In genomic region chr6:33314943-33315752, GRCh38 we compare ENCODE assay signal across 8 cellular contexts. TPM values are rescaled to one million over a fixed set of nuclear protein-coding genes. Genes with fewer than 3 reads are reported as not detected.
A peak's percentile ranks its signal among the peaks of the same experiment; 100 is the strongest.
DNase-seq lines count a peak whose midpoint lies in the region; FAIRE-seq and TF ChIP-seq lines count a peak whose summit lies in the region.

No MANE protein-coding gene starts in this region.

- TF ChIP-seq POLR2A in stomach (IDR thresholded peaks at IDR 0.05): no peak

- H3K27me3 Mint-ChIP-seq in immature natural killer cell (ENCODE audit: low read depth in 3 of 3): peaks cover 14 to 25% (median 17%) of the 10 kb centered on the region in 3 donors

- H3K9me3 ChIP-seq in HUES6 (ENCODE audit: control insufficient read depth, insufficient read depth, low read depth, low read length) (no peaks in the 10 kb centered on the region), stomach (no peaks in the 10 kb centered on the region)

- H3K4me1 Mint-ChIP-seq in immature natural killer cell: peaks cover 81 to 83% of the 10 kb centered on the region in 2 donors

- DNase-seq in immature natural killer cell: no peak
- peak; percentile 65 for DNase-seq in stomach
- DNase-seq in NCI-H345 treated with DMSO at 0.1 percent for 48 hours (lab: John Stamatoyannopoulos, UW; ENCODE audit: unreplicated experiment): no peak
- DNase-seq in DMS 273 (lab: John Stamatoyannopoulos, UW; ENCODE audit: unreplicated experiment): no peak
- no peak for DNase-seq in GM19239 (ENCODE audit: insufficient read length, low spot score)

- H3K4me3 Mint-ChIP-seq in immature natural killer cell: peak overlapping the region; percentile 97 to 99 (median 98)

- intact Hi-C loops in stomach (cut with DNase I; ENCODE audit: low total_unique reads): no loop called here

- peaks cover 18% of the 10 kb centered on the region for H3K36me3 ChIP-seq in HUES6 (ENCODE audit: control insufficient read depth, insufficient read depth, low read length)
- peaks cover 25 to 46% (median 41%) of the 10 kb centered on the region in 4 donors for H3K36me3 ChIP-seq in stomach

- no peak overlapping the region for H3K9ac ChIP-seq in HUES6 (ENCODE audit: low read length)

- FAIRE-seq in GM19239 (lab: Jason Lieb, UNC): no peak

- TF ChIP-seq CTCF in C4-2B (conservative IDR thresholded peaks at IDR 0.05) (no peak), stomach (IDR thresholded peaks at IDR 0.05) (no peak)

- H3K4me3 ChIP-seq in HUES6 (ENCODE audit: low read depth, low read length) (peak overlapping the region; percentile 85), stomach (peak overlapping the region; percentile 64 to 96 (median 76))

- H3K9me3 Mint-ChIP-seq in immature natural killer cell: no peaks in the 10 kb centered on the region

- peaks cover 20% of the 10 kb centered on the region for H3K4me1 ChIP-seq in HUES6 (ENCODE audit: control insufficient read depth, insufficient read depth, low read length)
- H3K4me1 ChIP-seq in stomach: peaks cover 37 to 82% (median 76%) of the 10 kb centered on the region in 4 donors

- TF ChIP-seq EP300 in stomach (IDR thresholded peaks at IDR 0.05): no peak

- H3K36me3 Mint-ChIP-seq in immature natural killer cell: peaks cover 4 to 28% (median 14%) of the 10 kb centered on the region in 3 donors

- H3K27ac ChIP-seq in C4-2B (peak overlapping the region; percentile 93), HUES6 (ENCODE audit: low read depth, low read length) (no peak overlapping the region), angular gyrus (ENCODE audit: low read depth, low read length) (peak overlapping the region; percentile 92), stomach (peak overlapping the region; percentile 91 to 97 (median 97))

- WGBS in stomach, 5 donors: 34 to 48% (median 36%) methylated on average over 43 to 47 of the region's 47 CpGs

- H3K27me3 ChIP-seq in HUES6 (ENCODE audit: control insufficient read depth, insufficient read depth, low read length) (no peaks in the 10 kb centered on the region), stomach (no peaks in the 10 kb centered on the region)

- peak overlapping the region; percentile 95 to 99 (median 99) for H3K27ac Mint-ChIP-seq in immature natural killer cell

RNA-seq across cellular contexts. Expression of gene TAPBP, which starts 1.3 kb away (rescaled TPM):
- 100 to 1,000 TPM; 303 to 707 (median 457) TPM for polyA plus RNA-seq in immature natural killer cell
- total RNA-seq in stomach: 100 to 1,000 TPM in 2 of 5 donors, 10 to 100 TPM in 3; 29.0 to 242 (median 59.5) TPM
- 10 to 100 TPM; 17.0 to 53.5 (median 37.5) TPM for polyA plus RNA-seq in stomach

RNA-seq across cellular contexts. Expression of gene ZBTB22, which starts 2.4 kb away (rescaled TPM):
- 10 to 100 TPM; 14.5 to 18.1 (median 14.7) TPM for polyA plus RNA-seq in immature natural killer cell
- total RNA-seq in stomach: 10 to 100 TPM in 4 of 5 donors, 1 to 10 TPM in 1; 1.2 to 45.2 (median 11.9) TPM
- 10 to 100 TPM in 2 of 3 donors, 1 to 10 TPM in 1; 9.8 to 11.8 (median 10.5) TPM for polyA plus RNA-seq in stomach

RNA-seq across cellular contexts. Expression of gene DAXX, which starts 7.6 kb away (rescaled TPM):
- polyA plus RNA-seq in immature natural killer cell: 100 to 1,000 TPM in 1 of 3 donors, 10 to 100 TPM in 2; 71.6 to 159 (median 75.1) TPM
- 100 to 1,000 TPM in 2 of 5 donors, 10 to 100 TPM in 3; 18.2 to 127 (median 59.8) TPM for total RNA-seq in stomach
- 10 to 100 TPM; 27.5 to 31.3 (median 27.5) TPM for polyA plus RNA-seq in stomach

RNA-seq across cellular contexts. Expression of gene RGL2, which starts 16.4 kb away (rescaled TPM):
- 10 to 100 TPM in 1 of 3 donors, 1 to 10 TPM in 2; 5.9 to 14.7 (median 8.0) TPM for polyA plus RNA-seq in immature natural killer cell
- 100 to 1,000 TPM in 1 of 5 donors, 10 to 100 TPM in 4; 10.4 to 103 (median 52.7) TPM for total RNA-seq in stomach
- polyA plus RNA-seq in stomach: 100 to 1,000 TPM in 1 of 3 donors, 10 to 100 TPM in 2; 37.4 to 112 (median 44.3) TPM

RNA-seq across cellular contexts. Expression of gene PFDN6, which starts 25.7 kb away (rescaled TPM):
- polyA plus RNA-seq in immature natural killer cell: 10 to 100 TPM; 25.7 to 55.6 (median 49.2) TPM
- total RNA-seq in stomach: 10 to 100 TPM in 3 of 5 donors, 1 to 10 TPM in 1, not detected in 1; 9.7 to 32.9 (median 12.8) TPM
- polyA plus RNA-seq in stomach: 100 to 1,000 TPM; 117 to 265 (median 202) TPM

Comparison
In these comparisons a context has a peak if more than half of its experiments do, and no peak if none do; other contexts are left out.
1. RNA of gene TAPBP, which starts 1.3 kb away (polyA plus RNA-seq): 303 to 707 TPM in immature natural killer cell; 17.0 to 53.5 TPM in stomach; every median in the first group is over 4 times any median in the second.